28 cellular contexts compared by ENCODE assay signal in genomic region chr6:46789434-46790358, GRCh38. TPM values are rescaled to one million over a fixed set of nuclear protein-coding genes. Genes with fewer than 3 reads are reported as not detected.
"Had no signal": no experiment of that assay in that cellular context is flagged by ENCODE, and none has a peak within 500 bp of the region (broad histone marks: within the 10 kb centered on the region; RNA-seq: fewer than 3 reads in every experiment).

No MANE protein-coding gene starts in this region.

- H3K9me3 ChIP-seq: heart left ventricle, vagina had no signal

- H3K36me3 Mint-ChIP-seq: activated naive CD4-positive, alpha-beta T cell treated with anti-CD3 and anti-CD28 coated beads, Interleukin-2, amount 50 U/mL, for 72 hours; brain; memory B cell; stimulated activated memory B cell treated with anti-CD40 and anti-IgM and Interleukin-4, amounts not matched to agents 10 μg/mL and 1 μg/mL and 100 μg/mL, for 72 hours had no signal

- H3K36me3 ChIP-seq: heart left ventricle, vagina, WERI-Rb-1 had no signal

- H3K27me3 Mint-ChIP-seq: activated CD4-positive, alpha-beta T cell treated with anti-CD3 and anti-CD28 coated beads, Interleukin-2, amount 10 ng/mL, durations not matched to agents 7 days and 5 days; memory B cell; stimulated activated memory B cell treated with anti-CD40 and anti-IgM and Interleukin-4, amounts not matched to agents 10 μg/mL and 1 μg/mL and 100 μg/mL, for 72 hours had no signal

- H3K4me2 ChIP-seq: smooth muscle cell had no signal

- DNase-seq: activated CD4-positive, alpha-beta T cell treated with anti-CD3 and anti-CD28 coated beads, Interleukin-2, amount 10 ng/mL, durations not matched to agents 7 days and 5 days; activated CD4-positive, CD25-positive, alpha-beta regulatory T cell treated with anti-CD3 and anti-CD28 coated beads, Interleukin-2, amount 50 U/mL, for 72 hours; activated CD8-positive, alpha-beta memory T cell treated with anti-CD3 and anti-CD28 coated beads for 24 hours; activated CD8-positive, alpha-beta memory T cell treated with anti-CD3 and anti-CD28 coated beads, Interleukin-2, amount 50 U/mL, for 4 hours; activated T-cell treated with anti-CD3 and anti-CD28 coated beads, Interleukin-2, amount 50 U/mL, for 24 hours; aorta; caudate nucleus; heart left ventricle; islet precursor cell; left cardiac atrium; nephron progenitor cell; stimulated activated CD4-positive, alpha-beta T cell treated with anti-CD3 and anti-CD28 coated beads, Interleukin-15, amount 100 ng/mL, for 24 hours; WERI-Rb-1 had no signal

- H3K27ac ChIP-seq: heart left ventricle, vagina, WERI-Rb-1 had no signal

- H3K4me1 ChIP-seq: heart left ventricle, vagina had no signal

- H3K4me1 Mint-ChIP-seq: activated CD4-positive, alpha-beta T cell treated with anti-CD3 and anti-CD28 coated beads, Interleukin-2, amount 10 ng/mL, durations not matched to agents 7 days and 5 days; activated T-helper 17 cell treated with anti-CD3 and anti-CD28 coated beads, Interleukin-2, amount 50 U/mL, for 72 hours; brain; memory B cell; nephron progenitor cell; stimulated activated memory B cell treated with anti-CD40 and anti-IgM and Interleukin-4, amounts not matched to agents 10 μg/mL and 1 μg/mL and 100 μg/mL, for 72 hours had no signal

- H3K4me3 Mint-ChIP-seq: activated CD4-positive, alpha-beta T cell treated with anti-CD3 and anti-CD28 coated beads, Interleukin-2, amount 10 ng/mL, durations not matched to agents 7 days and 5 days; activated T-cell treated with anti-CD3 and anti-CD28 coated beads, Interleukin-2, amount 50 U/mL, for 24 hours; activated T-helper 17 cell treated with anti-CD3 and anti-CD28 coated beads, Interleukin-2, amount 50 U/mL, for 72 hours; memory B cell; nephron progenitor cell; stimulated activated memory B cell treated with anti-CD40 and anti-IgM and Interleukin-4, amounts not matched to agents 10 μg/mL and 1 μg/mL and 100 μg/mL, for 72 hours; T-helper 2 cell treated with Interferon-gamma antibody and Interleukin-4, amounts not matched to agents 5 μg/mL and 100 μg/mL, for 36 hours had no signal

- H3K9me3 Mint-ChIP-seq: activated CD4-positive, alpha-beta T cell treated with anti-CD3 and anti-CD28 coated beads, Interleukin-2, amount 10 ng/mL, durations not matched to agents 7 days and 5 days; activated naive CD4-positive, alpha-beta T cell treated with anti-CD3 and anti-CD28 coated beads, Interleukin-2, amount 50 U/mL, for 72 hours; activated T-cell treated with anti-CD3 and anti-CD28 coated beads, Interleukin-2, amount 50 U/mL, for 24 hours; activated T-helper 17 cell treated with anti-CD3 and anti-CD28 coated beads, Interleukin-2, amount 50 U/mL, for 72 hours; brain; memory B cell; nephron progenitor cell; stimulated activated memory B cell treated with anti-CD40 and anti-IgM and Interleukin-4, amounts not matched to agents 10 μg/mL and 1 μg/mL and 100 μg/mL, for 72 hours; T-helper 2 cell treated with Interferon-gamma antibody and Interleukin-4, amounts not matched to agents 5 μg/mL and 100 μg/mL, for 36 hours had no signal

- ATAC-seq: activated naive CD4-positive, alpha-beta T cell treated with anti-CD3 and anti-CD28 coated beads, Interleukin-2, amount 50 U/mL, for 72 hours; activated T-helper 17 cell treated with anti-CD3 and anti-CD28 coated beads, Interleukin-2, amount 50 U/mL, for 72 hours; heart left ventricle; left cardiac atrium; sciatic nerve; stimulated activated memory B cell treated with anti-CD40 and anti-IgM and Interleukin-4, amounts not matched to agents 10 μg/mL and 1 μg/mL and 100 μg/mL, for 72 hours had no signal

- H3K27me3 ChIP-seq: heart left ventricle, vagina had no signal

- FAIRE-seq: endometrium, TTC549 had no signal

- H3K4me3 ChIP-seq: heart left ventricle, smooth muscle cell, vagina had no signal

- H3K27ac Mint-ChIP-seq: activated CD4-positive, alpha-beta T cell treated with anti-CD3 and anti-CD28 coated beads, Interleukin-2, amount 10 ng/mL, durations not matched to agents 7 days and 5 days; activated T-cell treated with anti-CD3 and anti-CD28 coated beads, Interleukin-2, amount 50 U/mL, for 24 hours; activated T-helper 17 cell treated with anti-CD3 and anti-CD28 coated beads, Interleukin-2, amount 50 U/mL, for 72 hours; memory B cell; nephron progenitor cell; stimulated activated memory B cell treated with anti-CD40 and anti-IgM and Interleukin-4, amounts not matched to agents 10 μg/mL and 1 μg/mL and 100 μg/mL, for 72 hours; T-helper 2 cell treated with Interferon-gamma antibody and Interleukin-4, amounts not matched to agents 5 μg/mL and 100 μg/mL, for 36 hours had no signal

RNA-seq across cellular contexts. Expression of gene MEP1A, which starts 3.5 kb away (rescaled TPM):
- total RNA-seq: activated CD4-positive, alpha-beta T cell treated with anti-CD3 and anti-CD28 coated beads, Interleukin-2, amount 10 ng/mL, durations not matched to agents 7 days and 5 days; activated naive CD4-positive, alpha-beta T cell treated with anti-CD3 and anti-CD28 coated beads, Interleukin-2, amount 50 U/mL, for 72 hours; activated T-helper 17 cell treated with anti-CD3 and anti-CD28 coated beads, Interleukin-2, amount 50 U/mL, for 72 hours; aorta; epithelial cell of proximal tubule; fibroblast of villous mesenchyme; heart left ventricle; left cardiac atrium; lower leg skin; sciatic nerve; smooth muscle cell; vagina had no signal
- polyA plus RNA-seq: heart left ventricle, smooth muscle cell had no signal

RNA-seq across cellular contexts. Expression of gene ANKRD66, which starts 43.0 kb away (rescaled TPM):
- total RNA-seq: activated CD4-positive, alpha-beta T cell treated with anti-CD3 and anti-CD28 coated beads, Interleukin-2, amount 10 ng/mL, durations not matched to agents 7 days and 5 days; activated naive CD4-positive, alpha-beta T cell treated with anti-CD3 and anti-CD28 coated beads, Interleukin-2, amount 50 U/mL, for 72 hours; activated T-helper 17 cell treated with anti-CD3 and anti-CD28 coated beads, Interleukin-2, amount 50 U/mL, for 72 hours; aorta; epithelial cell of proximal tubule; fibroblast of villous mesenchyme; heart left ventricle; left cardiac atrium; lower leg skin; sciatic nerve; smooth muscle cell; vagina had no signal
- polyA plus RNA-seq: adipose tissue, aorta, heart left ventricle, smooth muscle cell had no signal

RNA-seq across cellular contexts. Expression of gene PLA2G7, which starts 54.5 kb away (rescaled TPM):
- total RNA-seq: activated CD4-positive, alpha-beta T cell treated with anti-CD3 and anti-CD28 coated beads, Interleukin-2, amount 10 ng/mL, durations not matched to agents 7 days and 5 days; activated naive CD4-positive, alpha-beta T cell treated with anti-CD3 and anti-CD28 coated beads, Interleukin-2, amount 50 U/mL, for 72 hours; activated T-helper 17 cell treated with anti-CD3 and anti-CD28 coated beads, Interleukin-2, amount 50 U/mL, for 72 hours; fibroblast of villous mesenchyme; vagina had no signal
